7 cellular contexts compared by ENCODE assay signal in genomic region chr5:54610197-54610898, GRCh38.
DNase-seq lines count a peak whose midpoint lies in the region; ATAC-seq, FAIRE-seq and TF ChIP-seq lines count a peak whose summit lies in the region.

No MANE protein-coding gene starts in this region.

- no peak overlapping the region for H3K4me3 ChIP-seq in bronchial epithelial cell (ENCODE audit: low read depth, low read length)

- in situ Hi-C loops in KBM-7 (cut with MboI; ENCODE audit: low pct_unique_long_range_greater_than_20kb, low sequenced_read_pairs): no loop called here

- FAIRE-seq in bronchial epithelial cell (lab: Jason Lieb, UNC): no peak

- no peaks in the 10 kb centered on the region for H3K27me3 ChIP-seq in bronchial epithelial cell (ENCODE audit: control insufficient read depth, insufficient read depth, low read length)

- DNase-seq in KBM-7 (peak; percentile 69), bronchial epithelial cell (ENCODE audit: low read depth) (peak; percentile 20), D341Med (ENCODE audit: low spot score) (no peak), NCI-H187 treated with DMSO at 0.1 percent for 48 hours (lab: John Stamatoyannopoulos, UW) (no peak), NCI-H1417 treated with DMSO at 0.1 percent for 48 hours (lab: John Stamatoyannopoulos, UW) (no peak)

- H3K36me3 ChIP-seq in bronchial epithelial cell (ENCODE audit: control insufficient read depth, insufficient read depth, low read length): no peaks in the 10 kb centered on the region

- TF ChIP-seq CTCF in bronchial epithelial cell (IDR thresholded peaks at IDR 0.05; ENCODE audit: insufficient read depth, low read length, severe bottlenecking): no peak

- peak; percentile 98 for ATAC-seq in GM18519 (IDR thresholded peaks at IDR 0.05; ENCODE audit: low FRiP score, unreplicated experiment)
- peak; percentile 99 for ATAC-seq in GM21576 (IDR thresholded peaks at IDR 0.05; ENCODE audit: unreplicated experiment)

Comparison
In these comparisons a context has a peak if more than half of its experiments do, and no peak if none do; other contexts are left out.
1. DNase-seq: peak in KBM-7 (single experiment) and bronchial epithelial cell (single experiment); none in D341Med (single experiment), NCI-H187 treated with DMSO at 0.1 percent for 48 hours (single experiment) and NCI-H1417 treated with DMSO at 0.1 percent for 48 hours (single experiment).